Comparison of ENCODE assay signal across 25 cellular contexts in the genomic region with DNA sequence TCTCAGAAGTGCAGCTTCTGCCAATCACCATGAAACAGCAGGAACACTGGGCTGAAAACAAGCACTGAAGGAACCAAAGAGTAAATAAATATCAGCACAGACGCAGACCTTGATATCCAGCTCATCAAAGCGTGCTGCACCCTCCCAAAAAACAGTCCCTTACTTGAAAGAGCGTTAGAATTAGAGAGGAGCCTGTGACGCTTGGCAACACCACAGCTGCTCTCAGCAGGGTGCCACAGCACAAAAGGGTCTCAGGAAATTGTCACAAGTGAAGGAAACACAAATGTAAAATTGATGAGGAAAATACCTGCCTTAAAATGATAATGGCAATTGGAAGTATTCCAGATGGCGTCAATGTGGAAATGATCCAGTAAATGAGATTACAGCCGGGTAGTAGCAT. TPM values are rescaled to one million over a fixed set of nuclear protein-coding genes. Genes with fewer than 3 reads are reported as not detected.
DNase-seq lines count a peak whose midpoint lies in the region; ATAC-seq, FAIRE-seq and TF ChIP-seq lines count a peak whose summit lies in the region.
"Had no signal": no experiment of that assay in that cellular context is flagged by ENCODE, and none has a peak within 500 bp of the region (broad histone marks: within the 10 kb centered on the region; RNA-seq: fewer than 3 reads in every experiment).

No MANE protein-coding gene starts in this region.

- ATAC-seq in GM23338 (no peak), GM21515 (IDR thresholded peaks at IDR 0.05; ENCODE audit: unreplicated experiment) (no peak)
- ATAC-seq: CD8-positive, alpha-beta T cell; left cardiac atrium; naive thymus-derived CD4-positive, alpha-beta T cell; sciatic nerve; stimulated activated naive CD8-positive, alpha-beta T cell treated with anti-CD3 and anti-CD28 coated beads, Interleukin-15, amount 100 ng/mL, for 72 hours had no signal

- H3K4me3 ChIP-seq in GM23338 (no peak overlapping the region), esophagus muscularis mucosa (no peak overlapping the region)
- H3K4me3 ChIP-seq: breast epithelium, GM23248, tibial nerve had no signal

- peaks cover 4% of the 10 kb centered on the region; the same call in 1 of the 3 replicates for H3K36me3 Mint-ChIP-seq in GM23338 (ENCODE audit: low read depth)
- H3K36me3 Mint-ChIP-seq: activated CD4-positive, alpha-beta memory T cell treated with anti-CD3 and anti-CD28 coated beads for 36 hours; CD8-positive, alpha-beta T cell had no signal

- H3K79me2 ChIP-seq in GM23338 (replicated peaks; ENCODE audit: insufficient read depth), result no peaks in the 10 kb centered on the region

- no peak for FAIRE-seq in frontal cortex (lab: Jason Lieb, UNC)
- FAIRE-seq: colon, endometrium had no signal

- DNase-seq in COLO668 (lab: John Stamatoyannopoulos, UW; ENCODE audit: unreplicated experiment) (peak; percentile 30), GM23338 (ENCODE audit: low spot score) (peak; percentile 33), NCI-H2227 treated with DMSO at 0.1 percent for 48 hours (lab: John Stamatoyannopoulos, UW) (peak; percentile 18), esophagus muscularis mucosa (ENCODE audit: extremely low spot score) (peak; percentile 53), frontal cortex (ENCODE audit: low spot score in 2 of 2) (no peak), GF-D8 (lab: John Stamatoyannopoulos, UW) (no peak)
- DNase-seq: activated B cell treated with CpG ODN at 0.5 μM for 24 hours; activated CD4-positive, alpha-beta memory T cell treated with anti-CD3 and anti-CD28 coated beads for 36 hours; activated naive CD4-positive, alpha-beta T cell treated with Interleukin-2 at 50 U/mL for 16 hours; activated T-cell treated with anti-CD3 and anti-CD28 coated beads, Interleukin-2, amount 50 U/mL, for 48 hours; CD8-positive, alpha-beta T cell; GM23248; left cardiac atrium; mesendoderm; naive thymus-derived CD4-positive, alpha-beta T cell; NCI-H1436 treated with DMSO at 0.1 percent for 48 hours; NCI-H524 treated with DMSO at 0.1 percent for 48 hours; stimulated activated naive CD8-positive, alpha-beta T cell treated with anti-CD3 and anti-CD28 coated beads, Interleukin-15, amount 100 ng/mL, for 72 hours; T-helper 9 cell had no signal

- H3K27me3 ChIP-seq in GM23338 (ENCODE audit: insufficient read depth) (no peaks in the 10 kb centered on the region), esophagus muscularis mucosa (no peaks in the 10 kb centered on the region)
- H3K27me3 ChIP-seq: breast epithelium, tibial nerve had no signal

- no peaks in the 10 kb centered on the region for H3K9me3 ChIP-seq in esophagus muscularis mucosa
- H3K9me3 ChIP-seq: breast epithelium, tibial nerve had no signal

- TF ChIP-seq POLR2A in esophagus muscularis mucosa (IDR thresholded peaks at IDR 0.05; ENCODE audit: low read depth), result no peak

- H4K20me1 ChIP-seq in GM23338 (replicated peaks; ENCODE audit: insufficient read depth), result no peaks in the 10 kb centered on the region

- no peak overlapping the region for H2AFZ ChIP-seq in GM23338
- H2AFZ ChIP-seq: GM23248 had no signal

- peaks cover 15% of the 10 kb centered on the region for H3K4me1 Mint-ChIP-seq in GM23338

- H3K4me1 ChIP-seq in GM23338 (ENCODE audit: insufficient read depth) (peaks cover 8% of the 10 kb centered on the region), esophagus muscularis mucosa (peaks cover 33 to 49% (median 43%) of the 10 kb centered on the region in 4 donors)
- H3K4me1 ChIP-seq: breast epithelium had no signal

- no peak for TF ChIP-seq EP300 in esophagus muscularis mucosa (IDR thresholded peaks at IDR 0.05)

- 89% methylated on average over 6 of the region's 6 CpGs for whole genome bisulfite sequencing in esophagus muscularis mucosa

- peaks cover 7% of the 10 kb centered on the region; the same call in 2 of the 3 replicates for H3K9me3 Mint-ChIP-seq in GM23338
- H3K9me3 Mint-ChIP-seq: activated B cell treated with CpG ODN at 0.5 μM for 24 hours; activated CD4-positive, alpha-beta memory T cell treated with anti-CD3 and anti-CD28 coated beads for 36 hours; CD8-positive, alpha-beta T cell; naive thymus-derived CD4-positive, alpha-beta T cell; stimulated activated naive CD8-positive, alpha-beta T cell treated with anti-CD3 and anti-CD28 coated beads, Interleukin-15, amount 100 ng/mL, for 72 hours had no signal

- H3K36me3 ChIP-seq in GM23338 (ENCODE audit: insufficient read depth) (no peaks in the 10 kb centered on the region), esophagus muscularis mucosa (no peaks in the 10 kb centered on the region)
- H3K36me3 ChIP-seq: breast epithelium, tibial nerve had no signal

- H3K27me3 Mint-ChIP-seq in GM23338 (ENCODE audit: insufficient read depth, low read depth, poor library complexity), result peaks cover 6% of the 10 kb centered on the region
- H3K27me3 Mint-ChIP-seq: activated B cell treated with CpG ODN at 0.5 μM for 24 hours; activated CD4-positive, alpha-beta memory T cell treated with anti-CD3 and anti-CD28 coated beads for 36 hours had no signal

- H3K27ac Mint-ChIP-seq in GM23338, result no peak overlapping the region
- H3K27ac Mint-ChIP-seq: activated B cell treated with CpG ODN at 0.5 μM for 24 hours; activated CD4-positive, alpha-beta memory T cell treated with anti-CD3 and anti-CD28 coated beads for 36 hours; CD8-positive, alpha-beta T cell; naive thymus-derived CD4-positive, alpha-beta T cell had no signal

- H3K27ac ChIP-seq in GM23338 (ENCODE audit: low read depth), result no peak overlapping the region
- H3K27ac ChIP-seq in esophagus muscularis mucosa (replicated peaks in 1 of 4), result no peak overlapping the region
- H3K27ac ChIP-seq: breast epithelium, GM23248, tibial nerve had no signal

- intact Hi-C loops in esophagus muscularis mucosa (cut with DNase I), result loop anchor here (10.0 kb wide), 1 partner anchor 261 kb away; no protein-coding TSS in a partner anchor

- no peak overlapping the region for H3K4me3 Mint-ChIP-seq in GM23338
- H3K4me3 Mint-ChIP-seq: activated B cell treated with CpG ODN at 0.5 μM for 24 hours; activated CD4-positive, alpha-beta memory T cell treated with anti-CD3 and anti-CD28 coated beads for 36 hours; CD8-positive, alpha-beta T cell; naive thymus-derived CD4-positive, alpha-beta T cell; stimulated activated naive CD8-positive, alpha-beta T cell treated with anti-CD3 and anti-CD28 coated beads, Interleukin-15, amount 100 ng/mL, for 72 hours had no signal

- H3K9me2 ChIP-seq in GM23338 (ENCODE audit: insufficient read depth), result peaks cover 6% of the 10 kb centered on the region; the same call in 1 of the 2 replicates

- H3K4me2 ChIP-seq in GM23338, result 0 out of 2 replicates have a peak overlapping the region, but pooled peaks have one; percentile 24

- no peaks in the 10 kb centered on the region for H3F3A ChIP-seq in GM23338 (replicated peaks; ENCODE audit: low read depth)

- TF ChIP-seq CTCF in GM23338 (conservative IDR thresholded peaks at IDR 0.05; ENCODE audit: low read depth in 2 of 2), result no peak
- no peak for TF ChIP-seq CTCF in esophagus muscularis mucosa (IDR thresholded peaks at IDR 0.05)

TF ChIP-seq in GM23338, 12 proteins besides CTCF, POLR2A, EP300 and RAD21:
- TF ChIP-seq POLR2AphosphoS5 (IDR thresholded peaks at IDR 0.05; ENCODE audit: low read depth) (no peak), CREB1 (CRISPR knock-in tag; IDR thresholded peaks at IDR 0.05; ENCODE audit: low read depth) (no peak), JUNB (IDR thresholded peaks at IDR 0.05; ENCODE audit: unreplicated experiment) (no peak)
- TF ChIP-seq, protein P1, sequence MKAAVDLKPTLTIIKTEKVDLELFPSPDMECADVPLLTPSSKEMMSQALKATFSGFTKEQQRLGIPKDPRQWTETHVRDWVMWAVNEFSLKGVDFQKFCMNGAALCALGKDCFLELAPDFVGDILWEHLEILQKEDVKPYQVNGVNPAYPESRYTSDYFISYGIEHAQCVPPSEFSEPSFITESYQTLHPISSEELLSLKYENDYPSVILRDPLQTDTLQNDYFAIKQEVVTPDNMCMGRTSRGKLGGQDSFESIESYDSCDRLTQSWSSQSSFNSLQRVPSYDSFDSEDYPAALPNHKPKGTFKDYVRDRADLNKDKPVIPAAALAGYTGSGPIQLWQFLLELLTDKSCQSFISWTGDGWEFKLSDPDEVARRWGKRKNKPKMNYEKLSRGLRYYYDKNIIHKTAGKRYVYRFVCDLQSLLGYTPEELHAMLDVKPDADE (IDR thresholded peaks at IDR 0.05), result no peak

RNA-seq across cellular contexts. Expression of a gene that starts 39.4 kb away (rescaled TPM):
- total RNA-seq in GM23338 (2014; rRNA removed; shearing (Covaris generic)), result 18.0 and 19.6 TPM in 2 replicates
- 25.7 and 35.4 TPM in 2 replicates for polyA plus RNA-seq in GM23338 (2016; fragmentation: Nextera tagmentation; extraction: Ambion mirVana)
- total RNA-seq in esophagus muscularis mucosa (100 to 1,000 TPM; 114 to 145 (median 123) TPM), frontal cortex (67.3 TPM)

Comparison
In these comparisons a context has a peak if more than half of its experiments do, and no peak if none do; other contexts are left out.
1. DNase-seq: peak in COLO668 (single experiment), GM23338 (single experiment), NCI-H2227 treated with DMSO at 0.1 percent for 48 hours (single experiment) and esophagus muscularis mucosa (single experiment); none in frontal cortex (0 of 2) and GF-D8 (single experiment).